9 cellular contexts compared by ENCODE assay signal in the genomic region with DNA sequence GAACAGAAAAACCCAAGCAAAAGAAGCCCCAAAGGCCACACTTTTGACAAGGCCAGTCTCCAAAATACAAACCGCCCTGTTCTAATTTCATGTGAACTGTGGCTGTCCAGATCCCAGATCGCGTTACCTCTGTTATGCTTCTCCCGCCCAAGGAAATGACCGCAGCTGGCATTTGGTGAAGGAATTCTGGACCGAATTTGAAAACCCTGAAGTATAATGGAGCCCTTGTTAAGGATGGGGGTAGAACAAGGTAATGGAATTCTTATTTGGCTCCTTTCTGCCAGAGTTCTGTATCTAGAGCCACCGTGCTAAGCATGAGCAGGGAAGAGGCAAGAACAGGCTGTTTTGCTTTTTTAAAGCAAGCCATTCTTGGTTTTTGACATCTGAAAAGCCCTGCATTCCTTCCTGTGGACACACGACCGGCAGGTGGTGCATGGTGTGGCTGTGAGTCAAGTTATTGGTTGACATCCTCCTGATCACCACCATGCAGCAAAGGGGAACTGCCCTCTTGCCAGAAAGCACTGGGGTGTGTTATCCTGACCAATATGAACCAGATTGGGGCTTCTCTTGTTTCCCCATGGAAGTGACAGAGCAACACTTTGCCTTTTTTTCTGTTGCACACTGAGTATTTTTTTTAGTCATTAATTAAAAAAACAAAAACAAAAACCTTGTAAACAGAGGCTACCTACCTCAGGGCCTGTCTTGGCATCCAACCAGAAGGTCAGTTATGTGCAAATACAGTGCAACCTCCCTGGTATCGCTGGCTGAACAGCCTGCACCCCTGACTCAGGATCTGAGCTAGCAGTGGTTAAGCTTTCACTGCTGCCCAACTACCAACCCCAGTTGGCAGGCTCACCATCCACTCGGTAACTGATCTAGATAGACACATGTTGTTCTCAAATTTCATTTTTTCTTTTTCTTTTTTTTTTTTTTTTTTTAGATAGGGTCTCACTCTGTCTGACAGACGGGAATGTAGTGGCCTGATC. TPM values are rescaled to one million over a fixed set of nuclear protein-coding genes. Genes with fewer than 3 reads are reported as not detected.
DNase-seq lines count a peak whose midpoint lies in the region; ATAC-seq and TF ChIP-seq lines count a peak whose summit lies in the region.
"Had no signal": no experiment of that assay in that cellular context is flagged by ENCODE, and none has a peak within 500 bp of the region (broad histone marks: within the 10 kb centered on the region; RNA-seq: fewer than 3 reads in every experiment).

No MANE protein-coding gene starts in this region.

- CTCF ChIA-PET in AG04450 (lab: Charles Lee) = interaction anchor here (0.5 to 1.6 kb wide), 2 partner anchors 14 to 31 kb away, joined by 5 read pairs; no protein-coding TSS in a partner anchor

- no peaks in the 10 kb centered on the region for H3K9me3 ChIP-seq in AG04450 (ENCODE audit: control insufficient read depth, insufficient read depth, low read length)
- H3K9me3 ChIP-seq: right atrium auricular region had no signal

- POLR2A ChIA-PET in AG04450 (lab: Yijun Ruan, JAX) = no interaction called here

- DNase-seq in AG04450 (ENCODE audit: low read depth, low spot score) = no peak
- peak; percentile 75 for DNase-seq in OCI-M1 (lab: John Stamatoyannopoulos, UW)
- DNase-seq in iPS DF 19.7 (ENCODE audit: low read depth, low spot score) = peak; percentile 35
- no peak for DNase-seq in ureter (ENCODE audit: low spot score)
- no peak for DNase-seq in DMS114 treated with DMSO at 0.1 percent for 48 hours (lab: John Stamatoyannopoulos, UW; ENCODE audit: unreplicated experiment)

- ATAC-seq in GM21390 (IDR thresholded peaks at IDR 0.05; ENCODE audit: unreplicated experiment) (peak; percentile 72), GM18909 (IDR thresholded peaks at IDR 0.05; ENCODE audit: poor library complexity, unreplicated experiment) (no peak), GM21381 (IDR thresholded peaks at IDR 0.05; ENCODE audit: unreplicated experiment) (no peak)

- no peak overlapping the region for H3K4me3 ChIP-seq in AG04450 (ENCODE audit: low read depth, low read length)
- H3K4me3 ChIP-seq: right atrium auricular region had no signal

- H3K27me3 ChIP-seq in AG04450 (ENCODE audit: control insufficient read depth, insufficient read depth, low read length) = no peaks in the 10 kb centered on the region
- H3K27me3 ChIP-seq: right atrium auricular region had no signal

- no peak overlapping the region for H3K27ac ChIP-seq in AG04450 (ENCODE audit: low read depth, low read length)
- H3K27ac ChIP-seq: right atrium auricular region had no signal

- peak; percentile 20 for TF ChIP-seq CTCF in AG04450 (IDR thresholded peaks at IDR 0.05; ENCODE audit: low read depth, low read length)

RNA-seq across cellular contexts. Expression of gene UCMA, which starts 14.2 kb away (rescaled TPM):
- polyA plus RNA-seq in AG04450 (2011; rRNA removed) = not detected in 2 replicates
- not detected in 2 replicates for polyA minus RNA-seq in AG04450 (2011; rRNA and poly(A)+ RNA removed)
- total RNA-seq in ureter = not detected
- total RNA-seq: right atrium auricular region had no signal

RNA-seq across cellular contexts. Expression of gene MCM10, which starts 58.6 kb away (rescaled TPM):
- 2.0 and 2.6 TPM in 2 replicates for polyA plus RNA-seq in AG04450 (2011; rRNA removed)
- 3.1 TPM in 2 replicates for polyA minus RNA-seq in AG04450 (2011; rRNA and poly(A)+ RNA removed)
- 1.6 TPM for total RNA-seq in ureter

Comparison
In these comparisons a context has a peak if more than half of its experiments do, and no peak if none do; other contexts are left out.
1. DNase-seq: peak in OCI-M1 (single experiment) and iPS DF 19.7 (single experiment); none in AG04450 (single experiment), ureter (single experiment) and DMS114 treated with DMSO at 0.1 percent for 48 hours (single experiment).